8 cellular contexts compared by ENCODE assay signal in the genomic region with DNA sequence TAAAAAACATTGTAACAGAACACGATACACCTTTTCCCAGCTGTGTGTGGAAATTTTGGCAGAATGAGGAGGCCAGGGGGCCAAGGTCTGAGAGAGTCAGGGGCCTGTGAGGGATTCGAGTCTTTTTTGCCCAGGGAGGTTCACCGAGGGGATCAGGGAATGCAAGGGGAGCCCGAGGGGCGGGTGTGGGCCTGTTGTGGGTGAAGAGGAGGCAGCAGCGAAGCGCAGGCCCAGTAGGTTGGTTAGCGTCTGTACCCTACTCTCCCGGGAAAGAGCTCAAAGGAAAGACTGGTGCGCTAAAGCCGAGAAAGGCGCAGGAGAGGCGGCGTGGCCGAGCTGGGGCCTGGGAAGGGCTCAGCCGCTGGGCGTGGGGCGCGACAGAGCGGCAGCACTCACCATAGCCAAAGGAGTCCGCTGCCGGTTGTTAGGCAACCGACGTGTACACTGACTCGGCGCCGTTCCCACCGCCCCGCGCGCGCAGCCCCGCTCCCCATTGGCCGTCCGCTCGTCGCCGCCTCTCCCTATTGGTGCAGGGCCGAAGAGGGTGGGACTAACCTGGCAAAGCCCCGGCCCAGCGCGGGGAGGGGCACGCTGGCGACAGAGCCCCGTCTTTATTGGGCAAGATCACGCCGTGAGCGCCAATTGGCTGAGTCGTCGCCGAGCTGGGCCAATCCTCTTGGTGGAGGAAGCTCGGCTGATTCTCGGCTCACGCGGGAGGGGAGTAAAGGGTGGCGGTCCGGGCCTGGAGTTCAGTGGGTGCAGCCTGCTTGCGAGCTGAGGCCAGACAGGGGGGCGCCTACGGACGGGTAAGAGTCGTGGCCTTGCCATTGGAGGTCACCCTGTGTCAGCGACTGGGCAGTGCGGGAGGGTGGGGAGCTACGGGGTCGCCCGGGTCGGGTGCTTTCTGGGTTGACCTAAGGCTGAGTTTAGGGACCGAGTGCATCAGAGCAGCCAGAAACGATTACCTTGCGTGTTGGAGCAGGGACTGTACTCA. TPM values are rescaled to one million over a fixed set of nuclear protein-coding genes. Genes with fewer than 3 reads are reported as not detected.
DNase-seq lines count a peak whose midpoint lies in the region; ATAC-seq and TF ChIP-seq lines count a peak whose summit lies in the region.

A gene (minus strand): TSS at position 446 of the 994 bp plus-strand sequence. CDS start 47 bp downstream, at position 399.
A gene (plus strand): TSS at position 752 of the 994 bp plus-strand sequence. CDS start 15,262 bp downstream, outside the sequence.

- H3K27ac ChIP-seq in RWPE2 (ENCODE audit: poor library complexity, severe bottlenecking): peak within 1 kb of the TSS; percentile 28

- peak within 1 kb of the TSS; percentile 77 to 93 for H3K27ac Mint-ChIP-seq in natural killer cell treated with Interleukin-12 subunit alpha and Interleukin-12 subunit beta and Interleukin-15 and Interleukin-18, amount 100 ng/mL, for 72 hours

- DNase-seq in EH (ENCODE audit: low read depth) (peak; percentile 95), H4 (ENCODE audit: low spot score) (peak; percentile 94), LoVo (ENCODE audit: low spot score) (peak; percentile 88), RWPE2 (ENCODE audit: low spot score) (peak; percentile 92), fibroblast of pulmonary artery (ENCODE audit: low read depth) (peak; percentile 96)
- peak; percentile 88 for DNase-seq in activated T-helper 9 cell treated with anti-CD3 and anti-CD28 coated beads, Interleukin-2, amount 50 U/mL, for 16 hours (ENCODE audit: low read depth)
- DNase-seq in natural killer cell treated with Interleukin-12 subunit alpha and Interleukin-12 subunit beta and Interleukin-15 and Interleukin-18, amount 100 ng/mL, for 72 hours (ENCODE audit: low spot score): peak; percentile 95
- DNase-seq in stimulated activated naive CD8-positive, alpha-beta T cell treated with anti-CD3 and anti-CD28 coated beads, Interleukin-15, Interleukin-2, amounts not matched to agents 100 U/mL and 50 U/mL, for 24 hours: peak; percentile 91

- H3K27me3 Mint-ChIP-seq in natural killer cell treated with Interleukin-12 subunit alpha and Interleukin-12 subunit beta and Interleukin-15 and Interleukin-18, amount 100 ng/mL, for 72 hours: no peaks in the 10 kb centered on the region

- H3K4me1 Mint-ChIP-seq in natural killer cell treated with Interleukin-12 subunit alpha and Interleukin-12 subunit beta and Interleukin-15 and Interleukin-18, amount 100 ng/mL, for 72 hours (ENCODE audit: low read depth in 2 of 2): peaks cover 16 to 19% of the 10 kb centered on the region in 2 donors

- TF ChIP-seq CTCF in RWPE2 (IDR thresholded peaks at IDR 0.05; ENCODE audit: poor library complexity, severe bottlenecking): no peak
- no peak for TF ChIP-seq CTCF in fibroblast of pulmonary artery (IDR thresholded peaks at IDR 0.05; ENCODE audit: low read length, missing control alignments)

- no peaks in the 10 kb centered on the region for H3K9me3 ChIP-seq in RWPE2 (ENCODE audit: severe bottlenecking)

- H3K4me3 ChIP-seq in RWPE2 (ENCODE audit: severe bottlenecking) (peak within 1 kb of the TSS; percentile 54), fibroblast of pulmonary artery (replicated peaks; ENCODE audit: low read depth, low read length) (peak within 1 kb of the TSS; percentile 74)

- H3K36me3 ChIP-seq in RWPE2 (ENCODE audit: low read depth): peaks cover 29% of the 10 kb centered on the region

- no peaks in the 10 kb centered on the region for H3K36me3 Mint-ChIP-seq in natural killer cell treated with Interleukin-12 subunit alpha and Interleukin-12 subunit beta and Interleukin-15 and Interleukin-18, amount 100 ng/mL, for 72 hours

- no peaks in the 10 kb centered on the region for H3K27me3 ChIP-seq in RWPE2 (ENCODE audit: insufficient read depth, poor library complexity, severe bottlenecking)

- H3K4me3 Mint-ChIP-seq in natural killer cell treated with Interleukin-12 subunit alpha and Interleukin-12 subunit beta and Interleukin-15 and Interleukin-18, amount 100 ng/mL, for 72 hours: peak within 1 kb of the TSS; percentile 95

- peak; percentile 94 for ATAC-seq in RWPE2 (ENCODE audit: low read depth)
- ATAC-seq in natural killer cell treated with Interleukin-12 subunit alpha and Interleukin-12 subunit beta and Interleukin-15 and Interleukin-18, amount 100 ng/mL, for 72 hours: peak; percentile 98 to 99
- peak; percentile 99 for ATAC-seq in stimulated activated naive CD8-positive, alpha-beta T cell treated with anti-CD3 and anti-CD28 coated beads, Interleukin-15, Interleukin-2, amounts not matched to agents 100 U/mL and 50 U/mL, for 24 hours

- no peaks in the 10 kb centered on the region for H3K9me3 Mint-ChIP-seq in natural killer cell treated with Interleukin-12 subunit alpha and Interleukin-12 subunit beta and Interleukin-15 and Interleukin-18, amount 100 ng/mL, for 72 hours

- no peaks in the 10 kb centered on the region for H3K4me1 ChIP-seq in RWPE2 (ENCODE audit: insufficient read depth, poor library complexity, severe bottlenecking)

RNA-seq across cellular contexts. Expression of the first gene that starts in this region (rescaled TPM):
- total RNA-seq in H4 (2014; rRNA removed; shearing (Covaris generic)): 68.5 and 69.1 TPM in 2 replicates
- 10 to 100 TPM in 1 of 2 donors, 1 to 10 TPM in 1; 9.4 to 12.7 TPM for total RNA-seq in natural killer cell treated with Interleukin-12 subunit alpha and Interleukin-12 subunit beta and Interleukin-15 and Interleukin-18, amount 100 ng/mL, for 72 hours

RNA-seq across cellular contexts. Expression of the second gene that starts in this region (rescaled TPM):
- 14.8 and 24.5 TPM in 2 replicates for total RNA-seq in H4 (2014; rRNA removed; shearing (Covaris generic))
- 10 to 100 TPM; 21.1 to 22.2 TPM for total RNA-seq in natural killer cell treated with Interleukin-12 subunit alpha and Interleukin-12 subunit beta and Interleukin-15 and Interleukin-18, amount 100 ng/mL, for 72 hours

Comparison
In these comparisons a context has a peak if more than half of its experiments do, and no peak if none do; other contexts are left out.
1. Peak in every context shown above with its lines: DNase-seq, ATAC-seq, H3K4me3 ChIP-seq and H3K27ac ChIP-seq.